30 cellular contexts compared by ENCODE assay signal in genomic region chr6:155444952-155445903, GRCh38. TPM values are rescaled to one million over a fixed set of nuclear protein-coding genes. Genes with fewer than 3 reads are reported as not detected.
"Had no signal": no experiment of that assay in that cellular context is flagged by ENCODE, and none has a peak within 500 bp of the region (broad histone marks: within the 10 kb centered on the region; RNA-seq: fewer than 3 reads in every experiment).

No MANE protein-coding gene starts in this region.

- H3K27me3 ChIP-seq: adrenal gland, pancreas, transverse colon had no signal

- H3K4me1 ChIP-seq: pancreas, transverse colon had no signal

- H3K9me3 Mint-ChIP-seq: activated CD4-positive, alpha-beta T cell treated with anti-CD3 and anti-CD28 coated beads, Interleukin-2, amount 10 ng/mL, durations not matched to agents 7 days and 5 days; activated naive CD4-positive, alpha-beta T cell treated with anti-CD3 and anti-CD28 coated beads, Interleukin-2, amount 10 ng/mL, durations not matched to agents 7 days and 5 days; naive thymus-derived CD4-positive, alpha-beta T cell; T-helper 2 cell treated with Interferon-gamma antibody and Interleukin-4, amounts not matched to agents 5 μg/mL and 100 μg/mL, for 36 hours; WTC11 had no signal

- H3K36me3 ChIP-seq: adrenal gland, neutrophil, pancreas, suprapubic skin, transverse colon had no signal

- H3K27me3 Mint-ChIP-seq: activated CD4-positive, alpha-beta T cell treated with anti-CD3 and anti-CD28 coated beads, Interleukin-2, amount 10 ng/mL, durations not matched to agents 7 days and 5 days had no signal

- H3K4me3 Mint-ChIP-seq: activated CD4-positive, alpha-beta T cell treated with anti-CD3 and anti-CD28 coated beads, Interleukin-2, amount 10 ng/mL, durations not matched to agents 7 days and 5 days; activated naive CD4-positive, alpha-beta T cell treated with anti-CD3 and anti-CD28 coated beads, Interleukin-2, amount 10 ng/mL, durations not matched to agents 7 days and 5 days; naive thymus-derived CD4-positive, alpha-beta T cell; T-helper 2 cell treated with Interferon-gamma antibody and Interleukin-4, amounts not matched to agents 5 μg/mL and 100 μg/mL, for 36 hours; WTC11 had no signal

- H3K9me3 ChIP-seq: adrenal gland, neutrophil, pancreas, suprapubic skin, transverse colon had no signal

- DNase-seq: activated CD4-positive, alpha-beta T cell treated with anti-CD3 and anti-CD28 coated beads, Interleukin-2, amount 10 ng/mL, durations not matched to agents 7 days and 5 days; activated naive CD4-positive, alpha-beta T cell treated with anti-CD3 and anti-CD28 coated beads, Interleukin-2, amount 10 ng/mL, durations not matched to agents 7 days and 5 days; adrenal gland; cerebellar nuclear complex; cortex of kidney; erythroblast; foreskin melanocyte; glutamatergic neuron; hippocampal formation; left cardiac atrium; mesenchymal stem cell; naive thymus-derived CD4-positive, alpha-beta T cell; pancreas; stimulated activated CD8-positive, alpha-beta memory T cell treated with anti-CD3 and anti-CD28 coated beads, Interleukin-4, amount 100 ng/mL, for 48 hours; stimulated activated naive CD4-positive, alpha-beta T cell treated with Interleukin-2 at 50 U/mL for 16 hours; transverse colon had no signal

- H3K4me2 ChIP-seq: smooth muscle cell had no signal

- FAIRE-seq: astrocyte, bronchial epithelial cell, endometrium, islet of Langerhans, pancreas, TTC549 had no signal

- H3K27ac ChIP-seq: adrenal gland, neutrophil, pancreas, SK-N-MC, suprapubic skin, transverse colon had no signal

- H3K4me3 ChIP-seq: adrenal gland, pancreas, SK-N-MC, smooth muscle cell, suprapubic skin, transverse colon had no signal

- H3K27ac Mint-ChIP-seq: activated CD4-positive, alpha-beta T cell treated with anti-CD3 and anti-CD28 coated beads, Interleukin-2, amount 10 ng/mL, durations not matched to agents 7 days and 5 days; activated naive CD4-positive, alpha-beta T cell treated with anti-CD3 and anti-CD28 coated beads, Interleukin-2, amount 10 ng/mL, durations not matched to agents 7 days and 5 days; naive thymus-derived CD4-positive, alpha-beta T cell; T-helper 2 cell treated with Interferon-gamma antibody and Interleukin-4, amounts not matched to agents 5 μg/mL and 100 μg/mL, for 36 hours; WTC11 had no signal

- H3K36me3 Mint-ChIP-seq: activated naive CD4-positive, alpha-beta T cell treated with anti-CD3 and anti-CD28 coated beads, Interleukin-2, amount 10 ng/mL, durations not matched to agents 7 days and 5 days; naive thymus-derived CD4-positive, alpha-beta T cell; WTC11 had no signal

- ATAC-seq: left cardiac atrium; naive thymus-derived CD4-positive, alpha-beta T cell; pancreas; sciatic nerve; WTC11 had no signal

RNA-seq across cellular contexts. Expression of gene NOX3, which starts 10.4 kb away (rescaled TPM):
- total RNA-seq: activated CD4-positive, alpha-beta T cell treated with anti-CD3 and anti-CD28 coated beads, Interleukin-2, amount 10 ng/mL, durations not matched to agents 7 days and 5 days; adrenal gland; bronchial epithelial cell; left cardiac atrium; lower leg skin; mucosa of gallbladder; naive thymus-derived CD4-positive, alpha-beta T cell; pancreas; sciatic nerve; smooth muscle cell; suprapubic skin; transverse colon; WTC11 had no signal
